Comparison of ENCODE assay signal across 8 cellular contexts in the genomic region with DNA sequence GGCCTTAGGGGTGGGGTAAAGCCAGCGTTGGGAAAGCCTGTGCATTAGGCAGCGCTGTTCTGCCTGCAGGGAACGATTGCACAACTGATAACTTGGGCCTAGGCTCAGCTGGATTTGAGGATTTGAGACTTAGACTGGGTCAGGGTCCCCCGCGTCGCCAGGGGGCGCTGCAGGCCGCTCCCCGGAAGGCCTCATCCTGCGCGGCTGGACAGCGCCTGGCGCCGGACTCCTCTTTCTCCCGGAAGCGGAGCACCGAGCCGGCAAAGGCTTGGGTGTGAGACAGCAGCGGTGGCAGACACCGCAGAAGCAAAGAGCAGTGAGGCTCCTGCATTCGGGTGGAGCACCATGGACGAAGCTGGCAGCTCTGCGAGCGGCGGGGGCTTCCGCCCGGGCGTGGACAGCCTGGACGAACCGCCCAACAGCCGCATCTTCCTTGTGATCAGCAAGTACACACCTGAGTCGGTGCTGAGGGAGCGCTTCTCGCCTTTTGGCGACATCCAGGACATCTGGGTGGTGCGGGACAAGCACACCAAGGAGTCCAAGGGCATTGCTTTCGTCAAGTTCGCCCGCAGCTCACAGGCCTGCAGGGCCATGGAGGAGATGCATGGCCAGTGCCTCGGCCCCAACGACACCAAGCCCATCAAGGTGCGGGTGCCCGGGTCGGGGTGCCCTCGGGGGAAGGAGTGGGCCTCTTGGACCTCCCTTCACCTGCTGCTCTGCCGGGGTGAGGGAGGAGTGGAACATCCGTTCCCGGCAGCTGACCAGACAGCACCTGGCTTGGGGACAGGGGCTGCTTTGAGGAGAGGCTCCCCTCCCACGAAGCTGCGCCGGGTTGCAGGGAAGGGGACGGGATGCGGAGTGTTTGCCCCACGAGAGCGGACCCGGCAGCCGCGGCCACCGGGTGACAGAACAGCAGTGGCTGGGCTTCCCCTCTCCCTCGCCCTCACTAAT. TPM values are rescaled to one million over a fixed set of nuclear protein-coding genes. Genes with fewer than 3 reads are reported as not detected.
DNase-seq lines count a peak whose midpoint lies in the region; ATAC-seq and TF ChIP-seq lines count a peak whose summit lies in the region.

A gene with protein sequence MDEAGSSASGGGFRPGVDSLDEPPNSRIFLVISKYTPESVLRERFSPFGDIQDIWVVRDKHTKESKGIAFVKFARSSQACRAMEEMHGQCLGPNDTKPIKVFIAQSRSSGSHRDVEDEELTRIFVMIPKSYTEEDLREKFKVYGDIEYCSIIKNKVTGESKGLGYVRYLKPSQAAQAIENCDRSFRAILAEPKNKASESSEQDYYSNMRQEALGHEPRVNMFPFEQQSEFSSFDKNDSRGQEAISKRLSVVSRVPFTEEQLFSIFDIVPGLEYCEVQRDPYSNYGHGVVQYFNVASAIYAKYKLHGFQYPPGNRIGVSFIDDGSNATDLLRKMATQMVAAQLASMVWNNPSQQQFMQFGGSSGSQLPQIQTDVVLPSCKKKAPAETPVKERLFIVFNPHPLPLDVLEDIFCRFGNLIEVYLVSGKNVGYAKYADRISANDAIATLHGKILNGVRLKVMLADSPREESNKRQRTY (plus strand): TSS at position 236 of the 951 bp plus-strand sequence. CDS start 110 bp downstream, at position 346.

- no peak within 1 kb of the TSS for H2BK12ac ChIP-seq in H9 (ENCODE audit: insufficient read length, low read depth, low read length)

- H3K27ac Mint-ChIP-seq in H9: peak within 1 kb of the TSS; percentile 61 to 97 (median 70); a peak in 4 of 7 replicates

- peak within 1 kb of the TSS; percentile 91 for H3K4me2 ChIP-seq in H9 (ENCODE audit: insufficient read depth, insufficient read length, low read length)

- peak; percentile 97 for ATAC-seq in foreskin keratinocyte

- H4K20me1 ChIP-seq in H9 (ENCODE audit: control insufficient read depth, insufficient read depth, insufficient read length): no peaks in the 10 kb centered on the region

- WGBS in H9 (ENCODE audit: extremely low coverage, insufficient read length, low lambda C conversion rate): no CpG with 5 or more reads among the region's 60 CpGs

- peak within 1 kb of the TSS; percentile 21; the same call in 1 of the 2 replicates for H3K14ac ChIP-seq in H9 (ENCODE audit: insufficient read depth, low read length)

- no peaks in the 10 kb centered on the region for H3K36me3 ChIP-seq in neuron (ENCODE audit: insufficient read depth, low read length)
- H3K36me3 ChIP-seq in subcutaneous abdominal adipose tissue (ENCODE audit: control insufficient read depth in 5 of 5, insufficient read depth in 5 of 5, low read length in 5 of 5): peaks cover 0 to 5% (median 2%) of the 10 kb centered on the region in 5 donors

- H3K4me3 ChIP-seq in neuron (ENCODE audit: low read length) (peak within 1 kb of the TSS; percentile 76), subcutaneous abdominal adipose tissue (ENCODE audit: low read depth in 1 of 5, low read length in 5 of 5) (peak within 1 kb of the TSS; percentile 85 to 99 (median 96))

- H3K23ac ChIP-seq in H9 (ENCODE audit: insufficient read length, low read depth, low read length): no peak within 1 kb of the TSS

- TF ChIP-seq CTCF in H9 (conservative IDR thresholded peaks at IDR 0.05) (peak; percentile 99), foreskin keratinocyte (conservative IDR thresholded peaks at IDR 0.05) (peak; percentile 99)

- H2BK120ac ChIP-seq in H9 (ENCODE audit: low read depth, low read length, poor library complexity, severe bottlenecking): no peak within 1 kb of the TSS

- H3K56ac ChIP-seq in H9 (ENCODE audit: insufficient read length, low read depth, low read length): no peak within 1 kb of the TSS

- H4K8ac ChIP-seq in H9 (replicated peaks; ENCODE audit: insufficient read length, low read depth, low read length): no peak within 1 kb of the TSS

- H3K27me3 ChIP-seq in H9 (ENCODE audit: insufficient read depth, low read length): no peaks in the 10 kb centered on the region
- H3K27me3 ChIP-seq in foreskin keratinocyte: no peaks in the 10 kb centered on the region
- H3K27me3 ChIP-seq in neuron (ENCODE audit: insufficient read depth, low read length): no peaks in the 10 kb centered on the region
- H3K27me3 ChIP-seq in subcutaneous abdominal adipose tissue (ENCODE audit: control insufficient read depth in 5 of 5, insufficient read depth in 4 of 5, low read length in 5 of 5): no peaks in the 10 kb centered on the region

- H3K4me1 Mint-ChIP-seq in H9: peaks cover 3 to 5% of the 10 kb centered on the region in 2 experiments; a peak in 3 of 4 replicates

- H3K4me1 ChIP-seq in H9 (ENCODE audit: insufficient read depth, low read length): no peaks in the 10 kb centered on the region
- no peaks in the 10 kb centered on the region for H3K4me1 ChIP-seq in foreskin keratinocyte
- H3K4me1 ChIP-seq in neuron (ENCODE audit: insufficient read depth, low read length): peaks cover 11% of the 10 kb centered on the region
- peaks cover 0 to 23% (median 21%) of the 10 kb centered on the region in 5 donors for H3K4me1 ChIP-seq in subcutaneous abdominal adipose tissue (ENCODE audit: control insufficient read depth in 5 of 5, insufficient read depth in 5 of 5, low read length in 5 of 5)

- H3K18ac ChIP-seq in H9 (ENCODE audit: insufficient read length, low read depth, low read length): no peak within 1 kb of the TSS

- no peaks in the 10 kb centered on the region for H3K79me2 ChIP-seq in H9 (ENCODE audit: insufficient read depth, low read length)

- DNase-seq in GF-D8 (lab: John Stamatoyannopoulos, UW) (peak; percentile 58), H9 (peak; percentile 93), M059J (ENCODE audit: low read depth) (peak; percentile 89), SIG-M5 (lab: John Stamatoyannopoulos, UW) (peak; percentile 51), activated gamma-delta T cell (lab: John Stamatoyannopoulos, UW) (peak; percentile 68), foreskin keratinocyte (peak; percentile 83 to 91)

- H3K9ac ChIP-seq in H9 (ENCODE audit: extremely low read depth, insufficient read length, low read length): peak within 1 kb of the TSS; percentile 64
- H3K9ac ChIP-seq in subcutaneous abdominal adipose tissue (ENCODE audit: low read length in 5 of 5): peak within 1 kb of the TSS; percentile 91 to 99 (median 93)

- no peak within 1 kb of the TSS for H2AK5ac ChIP-seq in H9 (ENCODE audit: insufficient read length, low read length)

- H3K23me2 ChIP-seq in H9 (ENCODE audit: insufficient read length, low read depth, low read length, poor library complexity, severe bottlenecking): peaks cover 8% of the 10 kb centered on the region

- peak within 1 kb of the TSS; percentile 35 for H2AFZ ChIP-seq in H9 (ENCODE audit: low read length)
- peak within 1 kb of the TSS; percentile 70 for H2AFZ ChIP-seq in neuron (ENCODE audit: low read depth, low read length)

- no peak within 1 kb of the TSS for H2BK15ac ChIP-seq in H9 (ENCODE audit: low read depth, low read length)

- H3K36me3 Mint-ChIP-seq in H9 (ENCODE audit: insufficient read depth in 1 of 3, low read depth in 3 of 3): no peaks in the 10 kb centered on the region

- no peak within 1 kb of the TSS for H2BK5ac ChIP-seq in H9 (ENCODE audit: insufficient read length, low read length)

- no peaks in the 10 kb centered on the region for H3K79me1 ChIP-seq in H9 (ENCODE audit: insufficient read depth, low read depth, low read length, poor library complexity, severe bottlenecking)

- H2BK20ac ChIP-seq in H9 (ENCODE audit: low read depth, low read length, poor library complexity, severe bottlenecking): no peak within 1 kb of the TSS

- H3K9me3 Mint-ChIP-seq in H9: no peaks in the 10 kb centered on the region

- H3K27me3 Mint-ChIP-seq in H9 (ENCODE audit: low read depth): no peaks in the 10 kb centered on the region

- H4K91ac ChIP-seq in H9 (ENCODE audit: insufficient read length, low read depth, low read length): no peak within 1 kb of the TSS

- H3T11ph ChIP-seq in H9 (ENCODE audit: low read length): no peak within 1 kb of the TSS

- H3K4me3 Mint-ChIP-seq in H9: peak within 1 kb of the TSS; percentile 94 to 95

- no peak within 1 kb of the TSS for H4K5ac ChIP-seq in H9 (ENCODE audit: insufficient read length, low read depth, low read length)

- H3K9me3 ChIP-seq in H9 (ENCODE audit: control insufficient read depth, low read depth, low read length) (no peaks in the 10 kb centered on the region), neuron (ENCODE audit: low read length) (no peaks in the 10 kb centered on the region), subcutaneous abdominal adipose tissue (ENCODE audit: control insufficient read depth in 5 of 5, low read length in 5 of 5) (no peaks in the 10 kb centered on the region)

- H3K27ac ChIP-seq in H9 (ENCODE audit: insufficient read length, low read depth, low read length): no peak within 1 kb of the TSS
- H3K27ac ChIP-seq in foreskin keratinocyte: no peak within 1 kb of the TSS
- peak within 1 kb of the TSS; percentile 55 for H3K27ac ChIP-seq in subcutaneous abdominal adipose tissue (ENCODE audit: low read depth, low read length)

- H3K4ac ChIP-seq in H9 (ENCODE audit: low read depth, low read length): no peak within 1 kb of the TSS

RNA-seq across cellular contexts. Expression of the gene that starts here (rescaled TPM):
- total RNA-seq in H9 (2021) (10.0 and 13.9 TPM in 2 replicates), foreskin keratinocyte (16.7 and 17.2 TPM in 2 replicates)
- total RNA-seq in M059J (2014; rRNA removed; shearing (Covaris generic)): 9.0 and 10.0 TPM in 2 replicates
- polyA plus RNA-seq in foreskin keratinocyte: 9.4 and 10.5 TPM in 2 replicates
